22 cellular contexts compared by ENCODE assay signal in genomic region chr6:154614641-154615040, GRCh38.
"Had no signal": no experiment of that assay in that cellular context is flagged by ENCODE, and none has a peak within 500 bp of the region (broad histone marks: within the 10 kb centered on the region; RNA-seq: fewer than 3 reads in every experiment).

No MANE protein-coding gene starts in this region.

- H3K36me3 ChIP-seq: ascending aorta, breast epithelium, left lung, neural progenitor cell, stomach had no signal

- DNase-seq: activated CD4-positive, alpha-beta T cell treated with anti-CD3 and anti-CD28 coated beads, Interleukin-2, amount 10 ng/mL, durations not matched to agents 7 days and 5 days; activated CD8-positive, alpha-beta T cell treated with anti-CD3 and anti-CD28 coated beads, Interleukin-2, amount 10 ng/mL, durations not matched to agents 7 days and 5 days; activated effector memory CD4-positive, alpha-beta T cell treated with anti-CD3 and anti-CD28 coated beads, Interleukin-2, amount 50 U/mL, for 16 hours; activated naive CD4-positive, alpha-beta T cell treated with anti-CD3 and anti-CD28 coated beads, Interleukin-2, amount 50 U/mL, for 16 hours; activated T-cell treated with anti-CD3 and anti-CD28 coated beads, Interleukin-2, amount 50 U/mL, for 72 hours; effector memory CD4-positive, alpha-beta T cell; foreskin melanocyte; glutamatergic neuron; kidney; left lung; mucosa of descending colon; naive B cell; small intestine; stimulated activated CD4-positive, alpha-beta T cell treated with anti-CD3 and anti-CD28 coated beads, Interleukin-4, amount 100 ng/mL, for 24 hours; stomach; T-helper 17 cell; testis had no signal

- H3K4me3 ChIP-seq: ascending aorta, breast epithelium, left lung, mucosa of descending colon, neural progenitor cell, stomach, testis had no signal

- H3K4me1 ChIP-seq: ascending aorta, breast epithelium, left lung, neural progenitor cell, testis had no signal

- H3K27ac ChIP-seq: ascending aorta, breast epithelium, left lung, neural progenitor cell, testis had no signal

- ATAC-seq: activated CD4-positive, CD25-positive, alpha-beta regulatory T cell treated with anti-CD3 and anti-CD28 coated beads, Interleukin-2, amount 50 U/mL, for 24 hours; activated CD8-positive, alpha-beta T cell treated with anti-CD3 and anti-CD28 coated beads, Interleukin-2, amount 10 ng/mL, durations not matched to agents 7 days and 5 days; activated T-cell treated with anti-CD3 and anti-CD28 coated beads, Interleukin-2, amount 50 U/mL, for 72 hours; left lung; stimulated activated effector memory CD8-positive, alpha-beta T cell treated with anti-CD3 and anti-CD28 coated beads, Interleukin-12 subunit alpha, Interleukin-12 subunit beta, amount 100 ng/mL, for 72 hours; T-helper 17 cell had no signal

- H3K27me3 ChIP-seq: ascending aorta, breast epithelium, left lung, neural progenitor cell, stomach, testis had no signal

- H3K9me3 ChIP-seq: ascending aorta, breast epithelium, left lung, mucosa of descending colon, stomach, testis had no signal
